ENCODE assay signal across 8 cellular contexts in the genomic region with DNA sequence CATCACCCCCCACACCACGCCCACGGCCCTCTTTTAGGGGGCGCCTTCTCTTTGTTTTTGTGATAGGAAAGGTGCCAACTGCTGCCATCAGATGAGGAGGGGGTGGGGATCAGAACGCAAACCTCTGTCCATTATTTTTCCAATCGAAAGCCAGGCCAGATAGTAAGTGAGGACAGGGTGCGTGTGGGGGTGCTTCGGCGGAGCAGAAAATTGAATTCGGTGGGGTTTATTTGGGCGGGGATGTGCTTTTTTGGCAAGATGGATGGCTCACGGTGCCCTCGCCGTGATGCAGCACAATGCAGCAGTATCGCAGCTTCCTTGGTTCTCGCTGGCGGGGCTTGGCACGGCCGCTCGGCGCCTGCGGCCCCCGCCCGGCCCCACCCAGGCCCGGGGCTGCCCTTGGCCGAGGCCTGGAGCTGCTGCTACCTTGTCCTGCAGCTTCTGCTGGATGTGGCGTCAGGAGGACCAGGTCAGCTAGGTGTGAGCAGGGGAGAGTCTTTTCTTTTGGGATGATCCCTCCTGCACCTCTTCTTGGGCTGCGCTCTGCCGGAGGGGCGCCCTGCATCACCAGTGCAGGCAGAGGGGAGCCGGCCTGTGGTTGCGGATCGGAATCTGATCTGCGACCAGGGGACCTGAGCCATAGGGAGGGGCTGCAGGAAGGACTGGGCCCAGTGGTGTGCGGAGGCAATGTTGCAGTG. TPM values are rescaled to one million over a fixed set of nuclear protein-coding genes. Genes with fewer than 3 reads are reported as not detected.
A peak's percentile ranks its signal among the peaks of the same experiment; 100 is the strongest.
DNase-seq lines count a peak whose midpoint lies in the region; ATAC-seq and TF ChIP-seq lines count a peak whose summit lies in the region.

No MANE protein-coding gene starts in this region.

- no peaks in the 10 kb centered on the region; the same call in none of the 2 replicates for H3K27me3 Mint-ChIP-seq in WTC11 (ENCODE audit: low read depth)
- peaks cover 9% of the 10 kb centered on the region for H3K27me3 Mint-ChIP-seq in nephron (ENCODE audit: low read depth)

- CTCF ChIA-PET in WTC11 (lab: Charles Lee), result interaction anchor here (0.6 to 1.8 kb wide), 2 partner anchors 46 to 102 kb away, joined by 4 to 5 read pairs; no protein-coding TSS in a partner anchor

- peaks cover 75% of the 10 kb centered on the region for H3K27me3 ChIP-seq in Loucy (ENCODE audit: insufficient read depth, low read length, poor library complexity, severe bottlenecking)
- no peaks in the 10 kb centered on the region for H3K27me3 ChIP-seq in fibroblast of lung (ENCODE audit: control insufficient read depth, insufficient read depth, low read length)

- H3K36me3 Mint-ChIP-seq in WTC11, result no peaks in the 10 kb centered on the region
- no peaks in the 10 kb centered on the region for H3K36me3 Mint-ChIP-seq in nephron (ENCODE audit: low read depth)

- peaks cover 35% of the 10 kb centered on the region for H3K4me1 Mint-ChIP-seq in WTC11
- H3K4me1 Mint-ChIP-seq in nephron, result peaks cover 38% of the 10 kb centered on the region

- no peaks in the 10 kb centered on the region for H3K36me3 ChIP-seq in Loucy (ENCODE audit: insufficient read depth, low read length)
- H3K36me3 ChIP-seq in fibroblast of lung (ENCODE audit: control insufficient read depth, insufficient read depth, low read length), result no peaks in the 10 kb centered on the region

- H3K4me3 Mint-ChIP-seq in WTC11 (peak overlapping the region; percentile 92), nephron (peak overlapping the region; percentile 92 to 99 (median 96))

- peak overlapping the region; percentile 97 for H3K4me2 ChIP-seq in Loucy (ENCODE audit: low read depth, low read length, poor library complexity, severe bottlenecking)
- peak overlapping the region; percentile 96 for H3K4me2 ChIP-seq in fibroblast of lung (ENCODE audit: extremely low read depth, insufficient read depth, low read length)

- peak overlapping the region; percentile 93 for H2AFZ ChIP-seq in Loucy (ENCODE audit: low read length)
- H2AFZ ChIP-seq in fibroblast of lung (ENCODE audit: low read length), result no peak overlapping the region

- peak; percentile 50 for DNase-seq in EL
- DNase-seq in WTC11 (ENCODE audit: low spot score), result peak; percentile 69
- peak; percentile 17 to 33 for DNase-seq in fibroblast of lung (ENCODE audit: low read depth in 2 of 2)
- no peak for DNase-seq in foreskin melanocyte

- no peak overlapping the region; the same call in 1 of the 2 replicates for H3K27ac Mint-ChIP-seq in WTC11
- peak overlapping the region; percentile 88 to 94 (median 90) for H3K27ac Mint-ChIP-seq in nephron

- peaks cover 9% of the 10 kb centered on the region for H4K20me1 ChIP-seq in Loucy (ENCODE audit: insufficient read depth, low read length, poor library complexity, severe bottlenecking)
- peaks cover 9% of the 10 kb centered on the region for H4K20me1 ChIP-seq in fibroblast of lung (ENCODE audit: control insufficient read depth, extremely low read depth, insufficient read depth, low read length)

- ATAC-seq in WTC11 (peak; percentile 59), HG03571 (IDR thresholded peaks at IDR 0.05; ENCODE audit: unreplicated experiment) (no peak), GM21723 (IDR thresholded peaks at IDR 0.05; ENCODE audit: unreplicated experiment) (no peak)

- peaks cover 11% of the 10 kb centered on the region for H3K4me1 ChIP-seq in Loucy (ENCODE audit: insufficient read depth, low read length, poor library complexity, severe bottlenecking)
- H3K4me1 ChIP-seq in fibroblast of lung (ENCODE audit: control insufficient read depth, extremely low read depth, insufficient read depth, low read length), result peaks cover 2% of the 10 kb centered on the region

- peak overlapping the region; percentile 38 for H3K9ac ChIP-seq in Loucy (ENCODE audit: low read depth, low read length, poor library complexity, severe bottlenecking)
- H3K9ac ChIP-seq in fibroblast of lung (ENCODE audit: insufficient read depth, low read length), result peak overlapping the region; percentile 65

- H3K79me2 ChIP-seq in Loucy (ENCODE audit: insufficient read depth, low read length), result peaks cover 39% of the 10 kb centered on the region
- H3K79me2 ChIP-seq in fibroblast of lung (ENCODE audit: control insufficient read depth, insufficient read depth, low read length), result peaks cover 54% of the 10 kb centered on the region

- no peaks in the 10 kb centered on the region for H3K9me2 ChIP-seq in Loucy (replicated peaks; ENCODE audit: low read depth, low read length)

- H3K9me3 ChIP-seq in Loucy (ENCODE audit: insufficient read depth, low read depth, low read length), result no peaks in the 10 kb centered on the region
- no peaks in the 10 kb centered on the region for H3K9me3 ChIP-seq in fibroblast of lung (ENCODE audit: control insufficient read depth, insufficient read depth, low read depth, low read length)

- no peaks in the 10 kb centered on the region for H3K9me3 Mint-ChIP-seq in WTC11
- H3K9me3 Mint-ChIP-seq in nephron, result no peaks in the 10 kb centered on the region

- POLR2A ChIA-PET in WTC11 (lab: Charles Lee), result interaction anchor here (0.5 kb wide), 2 partner anchors 123 to 494 kb away, joined by 3 to 5 read pairs; no protein-coding TSS in a partner anchor

- H3F3A ChIP-seq in Loucy (ENCODE audit: low read depth), result no peaks in the 10 kb centered on the region

- H3K4me3 ChIP-seq in Loucy (ENCODE audit: low read length, poor library complexity, severe bottlenecking) (peak overlapping the region; percentile 89), fibroblast of lung (replicated peaks in 1 of 4; ENCODE audit: control extremely low read depth in 1 of 4, insufficient read depth in 1 of 4, low read depth in 3 of 4, low read length in 4 of 4) (peak overlapping the region; percentile 73 to 89 (median 84))

- H3K27ac ChIP-seq in fibroblast of lung (ENCODE audit: insufficient read depth, low read length), result peak overlapping the region; percentile 70

- TF ChIP-seq CTCF in Loucy (conservative IDR thresholded peaks at IDR 0.05; ENCODE audit: low read length) (no peak), WTC11 (IDR thresholded peaks at IDR 0.05) (no peak), fibroblast of lung (conservative IDR thresholded peaks at IDR 0.05 in 1 of 2, IDR thresholded peaks at IDR 0.05 in 1 of 2; ENCODE audit: low read depth in 1 of 2, low read length in 2 of 2) (no peak), nephron (IDR thresholded peaks at IDR 0.05; ENCODE audit: unreplicated experiment in 3 of 3) (no peak)

TF ChIP-seq in WTC11, 78 proteins besides CTCF, POLR2A, EP300 and RAD21 (continues in another document):
- TF ChIP-seq HMGA2 (CRISPR knock-in tag; IDR thresholded peaks at IDR 0.05) (no peak), NFYB (CRISPR knock-in tag; conservative IDR thresholded peaks at IDR 0.05; ENCODE audit: low read depth) (no peak), PRRX2 (CRISPR knock-in tag; IDR thresholded peaks at IDR 0.05) (no peak), ELF4 (CRISPR knock-in tag; IDR thresholded peaks at IDR 0.05; ENCODE audit: low read depth) (no peak)
- TF ChIP-seq, protein P1, sequence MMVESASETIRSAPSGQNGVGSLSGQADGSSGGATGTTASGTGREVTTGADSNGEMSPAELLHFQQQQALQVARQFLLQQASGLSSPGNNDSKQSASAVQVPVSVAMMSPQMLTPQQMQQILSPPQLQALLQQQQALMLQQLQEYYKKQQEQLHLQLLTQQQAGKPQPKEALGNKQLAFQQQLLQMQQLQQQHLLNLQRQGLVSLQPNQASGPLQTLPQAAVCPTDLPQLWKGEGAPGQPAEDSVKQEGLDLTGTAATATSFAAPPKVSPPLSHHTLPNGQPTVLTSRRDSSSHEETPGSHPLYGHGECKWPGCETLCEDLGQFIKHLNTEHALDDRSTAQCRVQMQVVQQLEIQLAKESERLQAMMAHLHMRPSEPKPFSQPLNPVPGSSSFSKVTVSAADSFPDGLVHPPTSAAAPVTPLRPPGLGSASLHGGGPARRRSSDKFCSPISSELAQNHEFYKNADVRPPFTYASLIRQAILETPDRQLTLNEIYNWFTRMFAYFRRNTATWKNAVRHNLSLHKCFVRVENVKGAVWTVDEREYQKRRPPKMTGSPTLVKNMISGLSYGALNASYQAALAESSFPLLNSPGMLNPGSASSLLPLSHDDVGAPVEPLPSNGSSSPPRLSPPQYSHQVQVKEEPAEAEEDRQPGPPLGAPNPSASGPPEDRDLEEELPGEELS (CRISPR knock-in tag; IDR thresholded peaks at IDR 0.05), result no peak
- TF ChIP-seq, protein P2, sequence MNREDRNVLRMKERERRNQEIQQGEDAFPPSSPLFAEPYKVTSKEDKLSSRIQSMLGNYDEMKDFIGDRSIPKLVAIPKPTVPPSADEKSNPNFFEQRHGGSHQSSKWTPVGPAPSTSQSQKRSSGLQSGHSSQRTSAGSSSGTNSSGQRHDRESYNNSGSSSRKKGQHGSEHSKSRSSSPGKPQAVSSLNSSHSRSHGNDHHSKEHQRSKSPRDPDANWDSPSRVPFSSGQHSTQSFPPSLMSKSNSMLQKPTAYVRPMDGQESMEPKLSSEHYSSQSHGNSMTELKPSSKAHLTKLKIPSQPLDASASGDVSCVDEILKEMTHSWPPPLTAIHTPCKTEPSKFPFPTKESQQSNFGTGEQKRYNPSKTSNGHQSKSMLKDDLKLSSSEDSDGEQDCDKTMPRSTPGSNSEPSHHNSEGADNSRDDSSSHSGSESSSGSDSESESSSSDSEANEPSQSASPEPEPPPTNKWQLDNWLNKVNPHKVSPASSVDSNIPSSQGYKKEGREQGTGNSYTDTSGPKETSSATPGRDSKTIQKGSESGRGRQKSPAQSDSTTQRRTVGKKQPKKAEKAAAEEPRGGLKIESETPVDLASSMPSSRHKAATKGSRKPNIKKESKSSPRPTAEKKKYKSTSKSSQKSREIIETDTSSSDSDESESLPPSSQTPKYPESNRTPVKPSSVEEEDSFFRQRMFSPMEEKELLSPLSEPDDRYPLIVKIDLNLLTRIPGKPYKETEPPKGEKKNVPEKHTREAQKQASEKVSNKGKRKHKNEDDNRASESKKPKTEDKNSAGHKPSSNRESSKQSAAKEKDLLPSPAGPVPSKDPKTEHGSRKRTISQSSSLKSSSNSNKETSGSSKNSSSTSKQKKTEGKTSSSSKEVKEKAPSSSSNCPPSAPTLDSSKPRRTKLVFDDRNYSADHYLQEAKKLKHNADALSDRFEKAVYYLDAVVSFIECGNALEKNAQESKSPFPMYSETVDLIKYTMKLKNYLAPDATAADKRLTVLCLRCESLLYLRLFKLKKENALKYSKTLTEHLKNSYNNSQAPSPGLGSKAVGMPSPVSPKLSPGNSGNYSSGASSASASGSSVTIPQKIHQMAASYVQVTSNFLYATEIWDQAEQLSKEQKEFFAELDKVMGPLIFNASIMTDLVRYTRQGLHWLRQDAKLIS (CRISPR knock-in tag; IDR thresholded peaks at IDR 0.05; ENCODE audit: borderline replicate concordance), result no peak

RNA-seq across cellular contexts. Expression of a gene that starts 1.3 kb away (rescaled TPM):
- total RNA-seq in WTC11 (2021), result 171 to 204 TPM (median 172 TPM) in 3 replicates
- 229 and 325 TPM in 2 replicates for total RNA-seq in fibroblast of lung
- polyA plus RNA-seq in fibroblast of lung, result 112 and 123 TPM in 2 replicates
- polyA plus RNA-seq in fibroblast of lung (2012), result 139 and 178 TPM in 2 replicates
- polyA minus RNA-seq in fibroblast of lung (ENCODE audit: low replicate concordance), result 262 and 389 TPM in 2 replicates
